ENCODE assay signal across 1 cellular context in genomic region chr1:7942701-7943029, GRCh38.
TF ChIP-seq lines count a peak whose summit lies in the region.

No MANE protein-coding gene starts in this region.

TF ChIP-seq in WTC11, 78 proteins besides CTCF, POLR2A, EP300 and RAD21 (continued from another document):
- TF ChIP-seq, protein P1, sequence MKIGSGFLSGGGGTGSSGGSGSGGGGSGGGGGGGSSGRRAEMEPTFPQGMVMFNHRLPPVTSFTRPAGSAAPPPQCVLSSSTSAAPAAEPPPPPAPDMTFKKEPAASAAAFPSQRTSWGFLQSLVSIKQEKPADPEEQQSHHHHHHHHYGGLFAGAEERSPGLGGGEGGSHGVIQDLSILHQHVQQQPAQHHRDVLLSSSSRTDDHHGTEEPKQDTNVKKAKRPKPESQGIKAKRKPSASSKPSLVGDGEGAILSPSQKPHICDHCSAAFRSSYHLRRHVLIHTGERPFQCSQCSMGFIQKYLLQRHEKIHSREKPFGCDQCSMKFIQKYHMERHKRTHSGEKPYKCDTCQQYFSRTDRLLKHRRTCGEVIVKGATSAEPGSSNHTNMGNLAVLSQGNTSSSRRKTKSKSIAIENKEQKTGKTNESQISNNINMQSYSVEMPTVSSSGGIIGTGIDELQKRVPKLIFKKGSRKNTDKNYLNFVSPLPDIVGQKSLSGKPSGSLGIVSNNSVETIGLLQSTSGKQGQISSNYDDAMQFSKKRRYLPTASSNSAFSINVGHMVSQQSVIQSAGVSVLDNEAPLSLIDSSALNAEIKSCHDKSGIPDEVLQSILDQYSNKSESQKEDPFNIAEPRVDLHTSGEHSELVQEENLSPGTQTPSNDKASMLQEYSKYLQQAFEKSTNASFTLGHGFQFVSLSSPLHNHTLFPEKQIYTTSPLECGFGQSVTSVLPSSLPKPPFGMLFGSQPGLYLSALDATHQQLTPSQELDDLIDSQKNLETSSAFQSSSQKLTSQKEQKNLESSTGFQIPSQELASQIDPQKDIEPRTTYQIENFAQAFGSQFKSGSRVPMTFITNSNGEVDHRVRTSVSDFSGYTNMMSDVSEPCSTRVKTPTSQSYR (CRISPR knock-in tag; IDR thresholded peaks at IDR 0.05), result no peak
- TF ChIP-seq ZBTB21 (CRISPR knock-in tag; IDR thresholded peaks at IDR 0.05; ENCODE audit: borderline replicate concordance) (no peak), ATF2 (CRISPR knock-in tag; IDR thresholded peaks at IDR 0.05; ENCODE audit: borderline replicate concordance, low read depth) (no peak; the same call in 1 of the 2 replicates), ZNF425 (CRISPR knock-in tag; conservative IDR thresholded peaks at IDR 0.05) (no peak), TEAD4 (CRISPR knock-in tag; IDR thresholded peaks at IDR 0.05) (no peak)
